Comparison of ENCODE assay signal across 8 cellular contexts in genomic region chr1:26771643-26772321, GRCh38. TPM values are rescaled to one million over a fixed set of nuclear protein-coding genes. Genes with fewer than 3 reads are reported as not detected.
A peak's percentile ranks its signal among the peaks of the same experiment; 100 is the strongest.
DNase-seq lines count a peak whose midpoint lies in the region; ATAC-seq and TF ChIP-seq lines count a peak whose summit lies in the region.

No MANE protein-coding gene starts in this region.

- POLR2A ChIA-PET in AG04450 (lab: Yijun Ruan, JAX): interaction anchor here (0.6 to 3.2 kb wide), 10 partner anchors 16 to 170 kb away, joined by 3 to 17 read pairs (median 4); partner anchors contain the start of gene PIGV

- H3K9me3 ChIP-seq in AG04450 (ENCODE audit: control insufficient read depth, insufficient read depth, low read length): no peaks in the 10 kb centered on the region; the same call in 1 of the 2 replicates
- no peaks in the 10 kb centered on the region for H3K9me3 ChIP-seq in GM23248 (ENCODE audit: low read depth)

- H3F3A ChIP-seq in GM23248 (ENCODE audit: insufficient read depth): peaks cover 69% of the 10 kb centered on the region

- 5 to 25% methylated on average over 2 of the region's 2 CpGs for WGBS in GM23248 (ENCODE audit: low coverage in 1 of 2, low lambda C conversion rate in 2 of 2, missing lambda C conversion rate in 2 of 2), 2 experiments

- in situ Hi-C loops in GM23248 (cut with MboI): no loop called here

- H3K79me2 ChIP-seq in GM23248 (ENCODE audit: insufficient read depth): peaks cover 29% of the 10 kb centered on the region

- CTCF ChIA-PET in AG04450 (lab: Charles Lee): interaction anchor here (0.5 to 1.5 kb wide), 3 partner anchors 17 to 169 kb away, joined by 5 to 10 read pairs (median 10); no protein-coding TSS in a partner anchor

- H3K4me1 ChIP-seq in GM23248 (ENCODE audit: insufficient read depth): peaks cover 53% of the 10 kb centered on the region

- ATAC-seq in omental fat pad (ENCODE audit: low FRiP score) (peak; percentile 92), GM18909 (IDR thresholded peaks at IDR 0.05; ENCODE audit: poor library complexity, unreplicated experiment) (no peak), GM21737 (IDR thresholded peaks at IDR 0.05; ENCODE audit: unreplicated experiment) (no peak)

- H3K27me3 ChIP-seq in AG04450 (ENCODE audit: control insufficient read depth, insufficient read depth, low read length) (no peaks in the 10 kb centered on the region), GM23248 (replicated peaks; ENCODE audit: insufficient read depth) (no peaks in the 10 kb centered on the region)

- H4K20me1 ChIP-seq in GM23248 (ENCODE audit: insufficient read depth): no peaks in the 10 kb centered on the region

- DNase-seq in AG04450 (ENCODE audit: low read depth, low spot score) (peak; percentile 93), GM23248 (peak; percentile 99), T1000 (lab: John Stamatoyannopoulos, UW) (peak; percentile 91), fibroblast of gingiva (ENCODE audit: low read depth) (peak; percentile 91), omental fat pad (ENCODE audit: low spot score) (no peak), NCI-H146 treated with DMSO at 0.1 percent for 48 hours (lab: John Stamatoyannopoulos, UW; ENCODE audit: unreplicated experiment) (no peak)

- peak overlapping the region; percentile 55 for H3K4me2 ChIP-seq in GM23248 (ENCODE audit: unreplicated experiment)

- peaks cover 44% of the 10 kb centered on the region for H3K36me3 ChIP-seq in GM23248 (ENCODE audit: low read depth)

- H2AFZ ChIP-seq in GM23248: no peak overlapping the region

- H3K4me3 ChIP-seq in AG04450 (ENCODE audit: low read depth, low read length): no peak overlapping the region
- 0 out of 2 replicates have a peak overlapping the region, but pooled peaks have one; percentile 6 for H3K4me3 ChIP-seq in GM23248

- no peaks in the 10 kb centered on the region for H3K9me2 ChIP-seq in GM23248 (ENCODE audit: insufficient read depth)

- H3K9ac ChIP-seq in GM23248: peak overlapping the region; percentile 73

- no peak for TF ChIP-seq CTCF in AG04450 (IDR thresholded peaks at IDR 0.05; ENCODE audit: low read depth, low read length)
- TF ChIP-seq CTCF in omental fat pad (IDR thresholded peaks at IDR 0.05): no peak

- H3K27ac ChIP-seq in AG04450 (ENCODE audit: low read depth, low read length): peak overlapping the region; percentile 97
- peak overlapping the region; percentile 98 for H3K27ac ChIP-seq in GM23248

RNA-seq across cellular contexts. Expression of gene PIGV, which starts 16.0 kb away (rescaled TPM):
- polyA plus RNA-seq in AG04450 (2011; rRNA removed): 16.1 and 17.8 TPM in 2 replicates
- polyA minus RNA-seq in AG04450 (2011; rRNA and poly(A)+ RNA removed): 22.2 and 26.5 TPM in 2 replicates
- 28.9 and 31.0 TPM in 2 replicates for total RNA-seq in GM23248 (2014; rRNA removed; shearing (Covaris generic))
- 20.4 and 21.5 TPM in 2 replicates for polyA plus RNA-seq in GM23248 (2016; fragmentation: Nextera tagmentation; extraction: Ambion mirVana)
- total RNA-seq in omental fat pad: 10 to 100 TPM in 3 of 4 donors, 1 to 10 TPM in 1; 7.9 to 17.1 (median 16.5) TPM

RNA-seq across cellular contexts. Expression of gene ZDHHC18, which starts 54.7 kb away (rescaled TPM):
- polyA plus RNA-seq in AG04450 (2011; rRNA removed): 20.4 and 29.2 TPM in 2 replicates
- polyA minus RNA-seq in AG04450 (2011; rRNA and poly(A)+ RNA removed): 30.1 and 51.3 TPM in 2 replicates
- 11.6 and 12.8 TPM in 2 replicates for total RNA-seq in GM23248 (2014; rRNA removed; shearing (Covaris generic))
- polyA plus RNA-seq in GM23248 (2016; fragmentation: Nextera tagmentation; extraction: Ambion mirVana): 1.3 and 1.9 TPM in 2 replicates
- total RNA-seq in omental fat pad: 10 to 100 TPM; 27.4 to 81.1 (median 33.5) TPM

Comparison
In these comparisons a context has a peak if more than half of its experiments do, and no peak if none do; other contexts are left out.
1. DNase-seq: peak in AG04450 (single experiment), GM23248 (single experiment), T1000 (single experiment) and fibroblast of gingiva (single experiment); none in omental fat pad (single experiment) and NCI-H146 treated with DMSO at 0.1 percent for 48 hours (single experiment).